In genomic region chr12:54384591-54385041, GRCh38 we compare ENCODE assay signal across 9 cellular contexts. TPM values are rescaled to one million over a fixed set of nuclear protein-coding genes. Genes with fewer than 3 reads are reported as not detected.
A peak's percentile ranks its signal among the peaks of the same experiment; 100 is the strongest.
DNase-seq lines count a peak whose midpoint lies in the region; TF ChIP-seq lines count a peak whose summit lies in the region.
"Had no signal": no experiment of that assay in that cellular context is flagged by ENCODE, and none has a peak within 500 bp of the region (broad histone marks: within the 10 kb centered on the region; RNA-seq: fewer than 3 reads in every experiment).

A gene with protein sequence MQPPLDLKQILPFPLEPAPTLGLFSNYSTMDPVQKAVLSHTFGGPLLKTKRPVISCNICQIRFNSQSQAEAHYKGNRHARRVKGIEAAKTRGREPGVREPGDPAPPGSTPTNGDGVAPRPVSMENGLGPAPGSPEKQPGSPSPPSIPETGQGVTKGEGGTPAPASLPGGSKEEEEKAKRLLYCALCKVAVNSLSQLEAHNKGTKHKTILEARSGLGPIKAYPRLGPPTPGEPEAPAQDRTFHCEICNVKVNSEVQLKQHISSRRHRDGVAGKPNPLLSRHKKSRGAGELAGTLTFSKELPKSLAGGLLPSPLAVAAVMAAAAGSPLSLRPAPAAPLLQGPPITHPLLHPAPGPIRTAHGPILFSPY (minus strand): TSS chr12:54384733. CDS start chr12:54384514, 219 bp downstream.

- TF ChIP-seq CTCF in NB4 (IDR thresholded peaks at IDR 0.05; ENCODE audit: low read depth, low read length) (peak; percentile 3), fibroblast of lung (conservative IDR thresholded peaks at IDR 0.05 in 1 of 2, IDR thresholded peaks at IDR 0.05 in 1 of 2; ENCODE audit: low read depth in 1 of 2, low read length in 2 of 2) (no peak), uterus (IDR thresholded peaks at IDR 0.05) (no peak), Caco-2 (IDR thresholded peaks at IDR 0.05; ENCODE audit: insufficient read depth in 1 of 2, low read depth in 1 of 2, low read length in 1 of 2, severe bottlenecking in 1 of 2, unreplicated experiment in 1 of 2) (no peak)

- POLR2A ChIA-PET in Caco-2 (lab: Charles Lee) = no interaction called here

- intact Hi-C loops in uterus (cut with DNase I; ENCODE audit: low total_unique reads) = no loop called here
- intact Hi-C loops in Caco-2 (cut with micrococcal nuclease; ENCODE audit: unreplicated experiment) = no loop called here

- H2AFZ ChIP-seq in fibroblast of lung (ENCODE audit: low read length) = no peak within 1 kb of the TSS

- H3K9ac ChIP-seq in fibroblast of lung (ENCODE audit: insufficient read depth, low read length) (no peak within 1 kb of the TSS), rectal smooth muscle tissue (ENCODE audit: low read length) (no peak within 1 kb of the TSS)

- H3K4me3 ChIP-seq in NB4 (ENCODE audit: low read depth, low read length) (peak within 1 kb of the TSS; percentile 51), fibroblast of lung (replicated peaks in 1 of 4; ENCODE audit: control extremely low read depth in 1 of 4, insufficient read depth in 1 of 4, low read depth in 3 of 4, low read length in 4 of 4) (no peak within 1 kb of the TSS), rectal smooth muscle tissue (ENCODE audit: low read length) (peak within 1 kb of the TSS; percentile 1), uterus (no peak within 1 kb of the TSS), Caco-2 (ENCODE audit: low read depth, low read length) (no peak within 1 kb of the TSS)
- H3K4me3 ChIP-seq: body of pancreas had no signal

- peak; percentile 17 for TF ChIP-seq POLR2A in NB4 (IDR thresholded peaks at IDR 0.05; ENCODE audit: extremely low read depth, insufficient read length)
- TF ChIP-seq POLR2A in uterus (IDR thresholded peaks at IDR 0.05) = no peak

- H4K20me1 ChIP-seq in fibroblast of lung (ENCODE audit: control insufficient read depth, extremely low read depth, insufficient read depth, low read length) = no peaks in the 10 kb centered on the region

- H3K36me3 ChIP-seq in fibroblast of lung (ENCODE audit: control insufficient read depth, insufficient read depth, low read length) (no peaks in the 10 kb centered on the region), rectal smooth muscle tissue (ENCODE audit: control insufficient read depth, insufficient read depth, low read length) (no peaks in the 10 kb centered on the region), uterus (no peaks in the 10 kb centered on the region), Caco-2 (ENCODE audit: control insufficient read depth, insufficient read depth, low read length) (no peaks in the 10 kb centered on the region)

- H3K9me3 ChIP-seq in fibroblast of lung (ENCODE audit: control insufficient read depth, insufficient read depth, low read depth, low read length) (no peaks in the 10 kb centered on the region), uterus (no peaks in the 10 kb centered on the region), Caco-2 (no peaks in the 10 kb centered on the region)
- H3K9me3 ChIP-seq: body of pancreas had no signal

- CTCF ChIA-PET in Caco-2 (lab: Charles Lee) = interaction anchor here (1.3 to 1.5 kb wide), 2 partner anchors 15 to 47 kb away, joined by 4 read pairs; no protein-coding TSS in a partner anchor

- no peak within 1 kb of the TSS for H3K27ac Mint-ChIP-seq in Caco-2 (ENCODE audit: unreplicated experiment)

- no TSS peak for BruUV-seq in Caco-2 (replicated peaks; lab: Mats Ljungman, UMichigan)

- peak; percentile 40 for DNase-seq in GM19238 (ENCODE audit: insufficient read length, low spot score)
- DNase-seq in NB4 (ENCODE audit: low read depth) = peak; percentile 99
- no peak for DNase-seq in fibroblast of lung (ENCODE audit: low read depth in 2 of 2)
- DNase-seq in uterus = no peak
- no peak for DNase-seq in Caco-2
- DNase-seq in T-helper 2 cell = no peak
- no peak for DNase-seq in activated T-cell treated with anti-CD3 and anti-CD28 coated beads, Interleukin-2, amount 50 U/mL, for 48 hours

- H3K27me3 ChIP-seq in fibroblast of lung (ENCODE audit: control insufficient read depth, insufficient read depth, low read length) (no peaks in the 10 kb centered on the region), rectal smooth muscle tissue (ENCODE audit: control insufficient read depth, insufficient read depth, low read length) (no peaks in the 10 kb centered on the region), uterus (no peaks in the 10 kb centered on the region), Caco-2 (replicated peaks; ENCODE audit: control insufficient read depth, insufficient read depth, low read length) (no peaks in the 10 kb centered on the region)
- H3K27me3 ChIP-seq: body of pancreas had no signal

- no peak within 1 kb of the TSS for H3K4me3 Mint-ChIP-seq in Caco-2 (ENCODE audit: unreplicated experiment)

- H3K4me1 Mint-ChIP-seq in Caco-2 (ENCODE audit: low read depth, unreplicated experiment) = peaks cover 17% of the 10 kb centered on the region

- H3K4me2 ChIP-seq in fibroblast of lung (ENCODE audit: extremely low read depth, insufficient read depth, low read length) = no peak within 1 kb of the TSS

- H3K79me2 ChIP-seq in fibroblast of lung (ENCODE audit: control insufficient read depth, insufficient read depth, low read length) = no peaks in the 10 kb centered on the region

- no peaks in the 10 kb centered on the region for H3K27me3 Mint-ChIP-seq in Caco-2 (ENCODE audit: insufficient read depth, unreplicated experiment)

- H3K36me3 Mint-ChIP-seq in Caco-2 (ENCODE audit: insufficient read depth, unreplicated experiment) = peaks cover 13% of the 10 kb centered on the region

- no peaks in the 10 kb centered on the region for H3K9me3 Mint-ChIP-seq in Caco-2 (ENCODE audit: unreplicated experiment)

- peak within 1 kb of the TSS; percentile 78 for H3K27ac ChIP-seq in fibroblast of lung (ENCODE audit: insufficient read depth, low read length)
- H3K27ac ChIP-seq in rectal smooth muscle tissue (ENCODE audit: low read depth, low read length) = no peak within 1 kb of the TSS
- H3K27ac ChIP-seq in uterus = no peak within 1 kb of the TSS

- H3K4me1 ChIP-seq in fibroblast of lung (ENCODE audit: control insufficient read depth, extremely low read depth, insufficient read depth, low read length) (peaks cover 5% of the 10 kb centered on the region), rectal smooth muscle tissue (ENCODE audit: control insufficient read depth, insufficient read depth, low read length) (no peaks in the 10 kb centered on the region), uterus (no peaks in the 10 kb centered on the region), Caco-2 (peaks cover 27% of the 10 kb centered on the region)

RNA-seq across cellular contexts. Expression of the gene that starts here (rescaled TPM):
- total RNA-seq in fibroblast of lung (2.3 and 3.3 TPM in 2 replicates), uterus (10 to 100 TPM in 1 of 4 donors, 1 to 10 TPM in 1, under 1 TPM in 2; 0.26 to 16.9 (median 3.2) TPM), Caco-2 (2022) (8.4 and 9.4 TPM in 2 replicates)
- 0.64 and 0.69 TPM in 2 replicates for polyA plus RNA-seq in fibroblast of lung
- 4.3 and 6.1 TPM in 2 replicates for polyA plus RNA-seq in fibroblast of lung (2012)
- 12.6 and 14.3 TPM in 2 replicates for polyA minus RNA-seq in fibroblast of lung (ENCODE audit: low replicate concordance)

Comparison
In these comparisons a context has a peak if more than half of its experiments do, and no peak if none do; other contexts are left out.
1. DNase-seq: peak in GM19238 (single experiment) and NB4 (single experiment); none in fibroblast of lung (0 of 2), uterus (0 of 2), Caco-2 (0 of 2), T-helper 2 cell (0 of 5) and activated T-cell treated with anti-CD3 and anti-CD28 coated beads, Interleukin-2, amount 50 U/mL, for 48 hours (0 of 2).
2. H3K4me3 ChIP-seq: peak in NB4 (single experiment) and rectal smooth muscle tissue (single experiment); none in fibroblast of lung (0 of 4), uterus (0 of 2) and Caco-2 (single experiment).